Comparison of ENCODE assay signal across 20 cellular contexts in the genomic region with DNA sequence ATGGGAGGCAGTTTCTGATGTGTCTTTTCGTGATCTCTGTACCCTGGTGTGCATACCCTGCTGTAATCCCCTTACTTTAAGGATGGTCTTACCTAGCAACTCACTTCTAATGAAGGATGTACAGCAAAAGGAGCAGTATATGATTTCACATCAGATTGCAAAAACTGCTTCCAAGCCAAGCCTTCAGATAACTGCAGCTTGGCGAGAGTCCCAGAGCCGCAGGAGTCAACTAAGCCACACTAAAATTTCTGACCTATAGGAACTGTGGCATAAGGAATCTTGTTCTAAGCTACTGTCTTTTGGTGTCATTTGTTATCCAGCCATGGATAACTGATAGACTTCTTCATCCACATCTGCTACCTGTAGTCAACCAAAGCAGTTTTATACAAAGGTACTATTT.
DNase-seq lines count a peak whose midpoint lies in the region; ATAC-seq and TF ChIP-seq lines count a peak whose summit lies in the region.
"Had no signal": no experiment of that assay in that cellular context is flagged by ENCODE, and none has a peak within 500 bp of the region (broad histone marks: within the 10 kb centered on the region; RNA-seq: fewer than 3 reads in every experiment).

No MANE protein-coding gene starts in this region.

- no peak overlapping the region for H3K27ac ChIP-seq in A673 (ENCODE audit: low read depth, low read length, poor library complexity, severe bottlenecking)
- H3K27ac ChIP-seq: SJCRH30 had no signal

- DNase-seq in A673 (ENCODE audit: low spot score) (peak; percentile 32), BE2C (peak; percentile 16), NCI-H69 (lab: John Stamatoyannopoulos, UW) (peak; percentile 78), fibroblast of mammary gland (ENCODE audit: low read depth) (peak; percentile 61), NCI-H82 (lab: John Stamatoyannopoulos, UW) (no peak), medulla oblongata (ENCODE audit: extremely low spot score) (no peak)
- DNase-seq in activated CD4-positive, alpha-beta T cell treated with anti-CD3 and anti-CD28 coated beads, Interleukin-2, amount 10 ng/mL, durations not matched to agents 7 days and 5 days = no peak
- DNase-seq: CD4-positive, CD25-positive, alpha-beta regulatory T cell; COR-L47; DMS153; GDM1; HCEC 1CT; NCI-H1417; NCI-H1930; NCI-H748 treated with DMSO at 0.1 percent for 48 hours; SJCRH30; T-helper 17 cell had no signal

- H3K4me1 ChIP-seq in A673 (ENCODE audit: insufficient read depth, low read length, poor library complexity, severe bottlenecking) (peaks cover 9% of the 10 kb centered on the region), BE2C (no peaks in the 10 kb centered on the region; the same call in 1 of the 2 replicates)

- no TSS peak for BruUV-seq in A673 (replicated peaks; lab: Mats Ljungman, UMichigan)

- no peaks in the 10 kb centered on the region for H3K36me3 Mint-ChIP-seq in activated CD4-positive, alpha-beta T cell treated with anti-CD3 and anti-CD28 coated beads, Interleukin-2, amount 10 ng/mL, durations not matched to agents 7 days and 5 days (ENCODE audit: low read depth)
- H3K36me3 Mint-ChIP-seq: CD4-positive, CD25-positive, alpha-beta regulatory T cell had no signal

- CTCF ChIA-PET in A673 (lab: Charles Lee) = no interaction called here
- CTCF ChIA-PET in activated CD4-positive, alpha-beta T cell treated with anti-CD3 and anti-CD28 coated beads, Interleukin-2, amount 10 ng/mL, durations not matched to agents 7 days and 5 days (lab: Charles Lee) = no interaction called here

- H3K27me3 ChIP-seq in A673 (replicated peaks; ENCODE audit: insufficient read depth, low read depth, low read length, poor library complexity) (no peaks in the 10 kb centered on the region), BE2C (no peaks in the 10 kb centered on the region)
- H3K27me3 ChIP-seq: SJCRH30 had no signal

- H3K36me3 ChIP-seq in A673 (ENCODE audit: insufficient read depth, low read length, poor library complexity, severe bottlenecking) = no peaks in the 10 kb centered on the region
- no peaks in the 10 kb centered on the region for H3K36me3 ChIP-seq in BE2C
- H3K36me3 ChIP-seq: SJCRH30 had no signal

- intact Hi-C loops in A673 (cut with micrococcal nuclease; ENCODE audit: unreplicated experiment) = no loop called here

- H3K27ac Mint-ChIP-seq in activated CD4-positive, alpha-beta T cell treated with anti-CD3 and anti-CD28 coated beads, Interleukin-2, amount 10 ng/mL, durations not matched to agents 7 days and 5 days = no peak overlapping the region
- H3K27ac Mint-ChIP-seq: B cell; CD4-positive, CD25-positive, alpha-beta regulatory T cell; T-helper 17 cell had no signal

- no peak for ATAC-seq in HG03521 (IDR thresholded peaks at IDR 0.05; ENCODE audit: unreplicated experiment)
- ATAC-seq: K562, T-helper 17 cell had no signal

- H3K4me1 Mint-ChIP-seq in activated CD4-positive, alpha-beta T cell treated with anti-CD3 and anti-CD28 coated beads, Interleukin-2, amount 10 ng/mL, durations not matched to agents 7 days and 5 days = no peaks in the 10 kb centered on the region
- H3K4me1 Mint-ChIP-seq: B cell; CD4-positive, CD25-positive, alpha-beta regulatory T cell had no signal

- POLR2A ChIA-PET in A673 (lab: Charles Lee; ENCODE audit: low non-redundant PET) = no interaction called here
- POLR2A ChIA-PET in activated CD4-positive, alpha-beta T cell treated with anti-CD3 and anti-CD28 coated beads, Interleukin-2, amount 10 ng/mL, durations not matched to agents 7 days and 5 days (lab: Charles Lee) = no interaction called here

- no peak overlapping the region for H3K4me3 ChIP-seq in A673 (ENCODE audit: low read depth, low read length, poor library complexity, severe bottlenecking)
- H3K4me3 ChIP-seq in BE2C (ENCODE audit: low read depth, low read length) = no peak overlapping the region
- H3K4me3 ChIP-seq in fibroblast of mammary gland (ENCODE audit: control insufficient read depth, low read depth, low read length) = no peak overlapping the region
- H3K4me3 ChIP-seq: K562, SJCRH30 had no signal

- no peak for TF ChIP-seq CTCF in A673 (conservative IDR thresholded peaks at IDR 0.05; ENCODE audit: low read depth, low read length)
- TF ChIP-seq CTCF in BE2C (IDR thresholded peaks at IDR 0.05; ENCODE audit: low read depth, low read length) = no peak
- no peak for TF ChIP-seq CTCF in fibroblast of mammary gland (conservative IDR thresholded peaks at IDR 0.05; ENCODE audit: control insufficient read depth, insufficient read depth, low read depth, low read length)

- no peaks in the 10 kb centered on the region for H3K27me3 Mint-ChIP-seq in activated CD4-positive, alpha-beta T cell treated with anti-CD3 and anti-CD28 coated beads, Interleukin-2, amount 10 ng/mL, durations not matched to agents 7 days and 5 days
- H3K27me3 Mint-ChIP-seq: B cell; CD4-positive, CD25-positive, alpha-beta regulatory T cell had no signal

- H3K4me3 Mint-ChIP-seq in activated CD4-positive, alpha-beta T cell treated with anti-CD3 and anti-CD28 coated beads, Interleukin-2, amount 10 ng/mL, durations not matched to agents 7 days and 5 days = no peak overlapping the region
- H3K4me3 Mint-ChIP-seq: B cell; CD4-positive, CD25-positive, alpha-beta regulatory T cell; T-helper 17 cell had no signal

- H3K9me3 ChIP-seq in A673 (ENCODE audit: low read depth, low read length, poor library complexity, severe bottlenecking) = no peaks in the 10 kb centered on the region
- H3K9me3 ChIP-seq in BE2C = no peaks in the 10 kb centered on the region
- H3K9me3 ChIP-seq: SJCRH30 had no signal

- H3K9me3 Mint-ChIP-seq in activated CD4-positive, alpha-beta T cell treated with anti-CD3 and anti-CD28 coated beads, Interleukin-2, amount 10 ng/mL, durations not matched to agents 7 days and 5 days = peaks cover 1% of the 10 kb centered on the region

Comparison
In these comparisons a context has a peak if more than half of its experiments do, and no peak if none do; other contexts are left out.
1. DNase-seq: peak in A673 (single experiment), BE2C (single experiment), NCI-H69 (single experiment) and fibroblast of mammary gland (single experiment); none in activated CD4-positive, alpha-beta T cell treated with anti-CD3 and anti-CD28 coated beads, Interleukin-2, amount 10 ng/mL, durations not matched to agents 7 days and 5 days (single experiment), NCI-H82 (single experiment) and medulla oblongata (single experiment).